In the genomic region with DNA sequence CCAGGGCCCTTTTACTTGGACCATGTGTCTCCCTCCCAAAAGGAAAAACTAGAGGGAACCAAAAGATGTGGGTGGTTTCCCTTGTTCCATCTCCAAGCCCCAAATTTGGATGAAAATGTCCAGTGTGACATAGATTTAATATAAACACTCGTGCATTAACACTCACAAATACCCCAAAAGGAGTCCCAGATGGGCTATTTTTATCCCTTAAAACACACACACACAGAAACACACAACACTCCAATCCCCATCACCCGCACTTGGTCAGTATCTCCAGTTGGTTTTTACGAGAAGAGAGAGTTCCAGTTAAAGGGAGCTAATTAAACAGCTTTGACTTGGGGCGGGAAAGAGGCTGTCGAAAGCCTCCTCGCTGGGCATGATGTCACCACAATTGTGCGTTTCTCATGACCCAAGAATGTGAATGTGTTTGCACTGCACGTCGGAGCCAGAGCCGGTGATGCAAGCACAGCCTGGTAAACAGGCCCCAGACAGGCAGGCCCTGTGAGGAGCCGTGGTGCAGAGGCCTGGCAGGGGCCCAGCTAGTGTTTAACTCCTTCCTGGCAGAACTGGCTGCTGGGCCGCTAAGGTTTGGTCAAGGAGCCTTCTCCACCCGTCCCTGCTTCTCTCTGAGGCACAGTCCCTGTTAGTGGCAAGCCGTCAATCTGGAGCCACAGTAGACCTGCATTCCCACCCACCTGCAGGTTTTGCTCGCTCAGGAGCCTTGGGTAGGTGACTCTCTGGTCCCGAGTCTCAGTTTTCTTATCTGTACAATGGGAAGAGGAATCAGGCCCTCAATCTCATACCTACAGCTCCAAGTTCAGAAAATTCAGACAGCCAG, we compare ENCODE assay signal across 7 cellular contexts. TPM values are rescaled to one million over a fixed set of nuclear protein-coding genes. Genes with fewer than 3 reads are reported as not detected.
A peak's percentile ranks its signal among the peaks of the same experiment; 100 is the strongest.
DNase-seq lines count a peak whose midpoint lies in the region; ATAC-seq and TF ChIP-seq lines count a peak whose summit lies in the region.

No MANE protein-coding gene starts in this region.

- H3K4me1 Mint-ChIP-seq in HFFc6 (ENCODE audit: low read depth): peaks cover 40% of the 10 kb centered on the region
- no peaks in the 10 kb centered on the region for H3K4me1 Mint-ChIP-seq in activated CD8-positive, alpha-beta T cell treated with anti-CD3 and anti-CD28 coated beads, Interleukin-2, amount 10 ng/mL, durations not matched to agents 7 days and 5 days (ENCODE audit: low read depth)

- TF ChIP-seq CTCF in HFFc6 (IDR thresholded peaks at IDR 0.05): no peak

- no peaks in the 10 kb centered on the region for H3K36me3 Mint-ChIP-seq in HFFc6 (ENCODE audit: low read depth)
- H3K36me3 Mint-ChIP-seq in activated CD8-positive, alpha-beta T cell treated with anti-CD3 and anti-CD28 coated beads, Interleukin-2, amount 10 ng/mL, durations not matched to agents 7 days and 5 days (ENCODE audit: low read depth): no peaks in the 10 kb centered on the region

- peak overlapping the region; percentile 89 for H3K27ac Mint-ChIP-seq in HFFc6
- H3K27ac Mint-ChIP-seq in activated CD8-positive, alpha-beta T cell treated with anti-CD3 and anti-CD28 coated beads, Interleukin-2, amount 10 ng/mL, durations not matched to agents 7 days and 5 days: no peak overlapping the region

- peaks cover 3% of the 10 kb centered on the region; the same call in 1 of the 2 replicates for H3K27me3 Mint-ChIP-seq in HFFc6 (ENCODE audit: insufficient read depth)
- no peaks in the 10 kb centered on the region for H3K27me3 Mint-ChIP-seq in activated CD8-positive, alpha-beta T cell treated with anti-CD3 and anti-CD28 coated beads, Interleukin-2, amount 10 ng/mL, durations not matched to agents 7 days and 5 days (ENCODE audit: low read depth)

- intact Hi-C loops in head of caudate nucleus (cut with DNase I): no loop called here

- DNase-seq in HFFc6: peak; percentile 94
- DNase-seq in T1000 (lab: John Stamatoyannopoulos, UW): peak; percentile 74
- peak in 37 of 42 donors; percentile 5 to 78 (median 34) for DNase-seq in head of caudate nucleus
- DNase-seq in pons (ENCODE audit: low spot score): peak; percentile 24
- no peak for DNase-seq in activated CD4-positive, alpha-beta T cell treated with anti-CD3 and anti-CD28 coated beads, Interleukin-2, amount 50 U/mL, for 1 hour
- no peak for DNase-seq in activated CD8-positive, alpha-beta T cell treated with anti-CD3 and anti-CD28 coated beads, Interleukin-2, amount 10 ng/mL, durations not matched to agents 7 days and 5 days

- no peaks in the 10 kb centered on the region for H3K9me3 Mint-ChIP-seq in HFFc6
- no peaks in the 10 kb centered on the region for H3K9me3 Mint-ChIP-seq in activated CD8-positive, alpha-beta T cell treated with anti-CD3 and anti-CD28 coated beads, Interleukin-2, amount 10 ng/mL, durations not matched to agents 7 days and 5 days (ENCODE audit: insufficient read depth)

- POLR2A ChIA-PET in activated CD8-positive, alpha-beta T cell treated with anti-CD3 and anti-CD28 coated beads, Interleukin-2, amount 10 ng/mL, durations not matched to agents 7 days and 5 days (lab: Charles Lee): no interaction called here

- ATAC-seq in GM19328 (IDR thresholded peaks at IDR 0.05; ENCODE audit: unreplicated experiment): no peak
- ATAC-seq in activated CD8-positive, alpha-beta T cell treated with anti-CD3 and anti-CD28 coated beads, Interleukin-2, amount 10 ng/mL, durations not matched to agents 7 days and 5 days: no peak

- H3K4me3 Mint-ChIP-seq in HFFc6: peak overlapping the region; percentile 77
- H3K4me3 Mint-ChIP-seq in activated CD8-positive, alpha-beta T cell treated with anti-CD3 and anti-CD28 coated beads, Interleukin-2, amount 10 ng/mL, durations not matched to agents 7 days and 5 days: no peak overlapping the region

- CTCF ChIA-PET in activated CD8-positive, alpha-beta T cell treated with anti-CD3 and anti-CD28 coated beads, Interleukin-2, amount 10 ng/mL, durations not matched to agents 7 days and 5 days (lab: Charles Lee): no interaction called here

RNA-seq across cellular contexts. Expression of gene SMTN, which starts 25.6 kb away (rescaled TPM):
- 100 to 1,000 TPM; 201 to 329 (median 246) TPM for total RNA-seq in HFFc6 (2021; fragmentation: NEBNext Ultra II Directional; extraction: Animal tissue kit (Norgen Biotek cat#: 25700))
- total RNA-seq in activated CD8-positive, alpha-beta T cell treated with anti-CD3 and anti-CD28 coated beads, Interleukin-2, amount 10 ng/mL, durations not matched to agents 7 days and 5 days: 10 to 100 TPM; 51.0 to 61.7 TPM

RNA-seq across cellular contexts. Expression of gene SELENOM, which starts 51.8 kb away (rescaled TPM):
- 100 to 1,000 TPM; 237 to 356 (median 265) TPM for total RNA-seq in HFFc6 (2021; fragmentation: NEBNext Ultra II Directional; extraction: Animal tissue kit (Norgen Biotek cat#: 25700))
- under 1 TPM; 0.76 to 0.87 TPM for total RNA-seq in activated CD8-positive, alpha-beta T cell treated with anti-CD3 and anti-CD28 coated beads, Interleukin-2, amount 10 ng/mL, durations not matched to agents 7 days and 5 days

Comparison
In these comparisons a context has a peak if more than half of its experiments do, and no peak if none do; other contexts are left out.
1. DNase-seq: peak in HFFc6 (single experiment), T1000 (single experiment), head of caudate nucleus (37 of 42) and pons (single experiment); none in activated CD4-positive, alpha-beta T cell treated with anti-CD3 and anti-CD28 coated beads, Interleukin-2, amount 50 U/mL, for 1 hour (single experiment) and activated CD8-positive, alpha-beta T cell treated with anti-CD3 and anti-CD28 coated beads, Interleukin-2, amount 10 ng/mL, durations not matched to agents 7 days and 5 days (single experiment).
2. RNA of gene SELENOM, which starts 51.8 kb away (total RNA-seq): 237 to 356 TPM in HFFc6; 0.76 to 0.87 TPM in activated CD8-positive, alpha-beta T cell treated with anti-CD3 and anti-CD28 coated beads, Interleukin-2, amount 10 ng/mL, durations not matched to agents 7 days and 5 days; every median in the first group is over 100 times any median in the second.